ENCODE assay signal across 18 cellular contexts in genomic region chr6:47098570-47098993, GRCh38. TPM values are rescaled to one million over a fixed set of nuclear protein-coding genes. Genes with fewer than 3 reads are reported as not detected.
DNase-seq lines count a peak whose midpoint lies in the region; ATAC-seq and TF ChIP-seq lines count a peak whose summit lies in the region.
"Had no signal": no experiment of that assay in that cellular context is flagged by ENCODE, and none has a peak within 500 bp of the region (broad histone marks: within the 10 kb centered on the region; RNA-seq: fewer than 3 reads in every experiment).

No MANE protein-coding gene starts in this region.

- no peak for TF ChIP-seq POLR2A in uterus (IDR thresholded peaks at IDR 0.05)

- no peaks in the 10 kb centered on the region for H3K36me3 ChIP-seq in right atrium auricular region
- H3K36me3 ChIP-seq in uterus = no peaks in the 10 kb centered on the region
- no peaks in the 10 kb centered on the region for H3K36me3 ChIP-seq in H7 (replicated peaks; ENCODE audit: control insufficient read depth, insufficient read depth, low read length)
- no peaks in the 10 kb centered on the region for H3K36me3 ChIP-seq in MG63
- H3K36me3 ChIP-seq: ovary, tibial artery had no signal

- TF ChIP-seq CTCF in right atrium auricular region (IDR thresholded peaks at IDR 0.05) (no peak), epithelial cell of esophagus (IDR thresholded peaks at IDR 0.05; ENCODE audit: insufficient read depth, low read depth, low read length, missing control alignments) (no peak), uterus (IDR thresholded peaks at IDR 0.05) (no peak)

- peak; percentile 84 for ATAC-seq in Right ventricle myocardium superior (ENCODE audit: poor library complexity)
- ATAC-seq: activated T-cell treated with anti-CD3 and anti-CD28 coated beads, Interleukin-2, amount 50 U/mL, for 4 hours; PC-3; T-helper 17 cell had no signal

- no peak overlapping the region for H3K4me3 ChIP-seq in right atrium auricular region
- H3K4me3 ChIP-seq in epithelial cell of esophagus (ENCODE audit: low read length) = no peak overlapping the region
- no peak overlapping the region for H3K4me3 ChIP-seq in uterus
- H3K4me3 ChIP-seq in H7 (ENCODE audit: insufficient read depth, low read depth, low read length) = no peak overlapping the region
- no peak overlapping the region for H3K4me3 ChIP-seq in MG63
- H3K4me3 ChIP-seq: ovary, tibial artery had no signal

- H3K27me3 ChIP-seq in right atrium auricular region = no peaks in the 10 kb centered on the region
- H3K27me3 ChIP-seq in uterus = no peaks in the 10 kb centered on the region
- H3K27me3 ChIP-seq in H7 (ENCODE audit: control insufficient read depth, insufficient read depth, low read length) = no peaks in the 10 kb centered on the region
- H3K27me3 ChIP-seq in MG63 = no peaks in the 10 kb centered on the region
- H3K27me3 ChIP-seq: ovary, tibial artery had no signal

- H3K27ac ChIP-seq in right atrium auricular region = peak overlapping the region in 1 of 2 donors; percentile 9
- H3K27ac ChIP-seq in uterus = peak overlapping the region; percentile 42 to 51
- H3K27ac ChIP-seq: ovary, tibial artery had no signal

- DNase-seq in Right ventricle myocardium superior (no peak), right atrium auricular region (ENCODE audit: low spot score) (no peak), epithelial cell of esophagus (ENCODE audit: low read depth) (peak; percentile 97), iris pigment epithelial cell (ENCODE audit: low read depth) (peak; percentile 89), uterus (peak; percentile 63 to 84), H7 (no peak), MG63 (no peak), NCI-H2081 (lab: John Stamatoyannopoulos, UW) (no peak)
- DNase-seq: activated CD4-positive, alpha-beta T cell treated with anti-CD3 and anti-CD28 coated beads for 4 hours; activated T-cell treated with anti-CD3 and anti-CD28 coated beads, Interleukin-2, amount 50 U/mL, for 4 hours; effector memory CD4-positive, alpha-beta T cell; HFFc6; NCI-H1048; PC-3; T-helper 17 cell had no signal

- H3K4me1 ChIP-seq in right atrium auricular region (peaks cover 0 to 19% of the 10 kb centered on the region in 2 donors), uterus (peaks cover 0 to 7% of the 10 kb centered on the region in 2 donors)
- H3K4me1 ChIP-seq: tibial artery had no signal

- intact Hi-C loops in Right ventricle myocardium superior (cut with DNase I) = no loop called here
- intact Hi-C loops in uterus (cut with DNase I; ENCODE audit: low total_unique reads) = no loop called here

- H3K9me3 ChIP-seq in right atrium auricular region = no peaks in the 10 kb centered on the region
- no peaks in the 10 kb centered on the region for H3K9me3 ChIP-seq in uterus
- H3K9me3 ChIP-seq in MG63 = no peaks in the 10 kb centered on the region
- H3K9me3 ChIP-seq: ovary, tibial artery had no signal

RNA-seq across cellular contexts. Expression of gene ADGRF1, which starts 56.5 kb away (rescaled TPM):
- total RNA-seq in Right ventricle myocardium superior (not detected), right atrium auricular region (not detected), uterus (under 1 TPM in 1 of 4 donors, not detected in 3; 0.35 TPM)
- not detected in 2 replicates for total RNA-seq in H7 (2014; rRNA removed; shearing (Covaris generic))
- not detected in 2 replicates for total RNA-seq in MG63 (2014; rRNA removed; shearing (Covaris generic); ENCODE audit: low replicate concordance)
- total RNA-seq: A673, HFFc6, T-helper 17 cell had no signal

Comparison
In these comparisons a context has a peak if more than half of its experiments do, and no peak if none do; other contexts are left out.
1. DNase-seq: peak in epithelial cell of esophagus (single experiment), iris pigment epithelial cell (single experiment) and uterus (2 of 2); none in Right ventricle myocardium superior (single experiment), right atrium auricular region (single experiment), H7 (single experiment), MG63 (single experiment) and NCI-H2081 (0 of 2).